22 cellular contexts compared by ENCODE assay signal in the genomic region with DNA sequence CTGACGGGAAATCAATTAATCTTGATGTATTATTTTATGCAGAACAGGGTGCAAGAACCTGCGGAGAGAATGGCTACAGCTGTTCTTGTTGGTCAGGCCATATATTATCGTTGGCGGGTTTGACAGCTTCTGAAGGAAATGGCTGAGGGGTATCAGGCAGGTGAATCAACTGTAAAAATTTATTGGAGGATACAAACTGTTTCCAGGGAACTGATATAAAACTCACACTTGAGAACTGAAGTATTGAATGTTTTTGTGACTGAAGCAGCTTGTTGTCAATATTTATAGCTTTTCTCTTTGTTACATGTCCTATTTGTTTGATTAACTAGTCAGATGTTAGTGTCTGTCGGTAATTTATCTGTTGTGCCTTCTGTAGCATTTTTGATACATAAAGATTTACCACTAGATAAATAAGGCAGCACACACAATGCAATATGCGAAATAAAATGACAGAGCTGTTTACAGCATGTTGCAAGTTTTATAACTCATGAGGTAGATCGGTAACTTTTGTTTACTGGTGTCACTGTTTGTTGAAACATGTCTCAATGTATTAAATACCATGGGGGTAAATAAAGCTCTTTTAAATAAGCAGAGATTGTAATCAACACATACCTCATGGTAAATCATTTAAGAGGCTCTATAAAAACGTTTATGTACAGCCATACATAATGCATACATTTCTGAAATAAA.
"Had no signal": no experiment of that assay in that cellular context is flagged by ENCODE, and none has a peak within 500 bp of the region (broad histone marks: within the 10 kb centered on the region; RNA-seq: fewer than 3 reads in every experiment).

No MANE protein-coding gene starts in this region.

- DNase-seq: activated CD4-positive, alpha-beta memory T cell treated with anti-CD3 and anti-CD28 coated beads, Interleukin-2, amount 10 ng/mL, durations not matched to agents 7 days and 5 days; activated CD4-positive, alpha-beta T cell treated with anti-CD3 and anti-CD28 coated beads, Interleukin-2, amount 10 ng/mL, durations not matched to agents 24 days and 14 days; activated effector memory CD4-positive, alpha-beta T cell treated with anti-CD3 and anti-CD28 coated beads, Interleukin-2, amount 50 U/mL, for 16 hours; activated T-cell treated with anti-CD3 and anti-CD28 coated beads, Interleukin-2, amount 50 U/mL, for 72 hours; anterior cingulate cortex; body of pancreas; cortex of kidney; head of caudate nucleus; hypothalamus; left ventricle myocardium inferior; mammary epithelial cell; natural killer cell; sigmoid colon; stimulated activated CD4-positive, alpha-beta T cell treated with anti-CD3 and anti-CD28 coated beads, Interleukin-15, amount 100 ng/mL, for 24 hours; stomach had no signal

- ATAC-seq: activated CD4-positive, CD25-positive, alpha-beta regulatory T cell treated with anti-CD3 and anti-CD28 coated beads, Interleukin-2, amount 50 U/mL, for 24 hours; activated T-cell treated with anti-CD3 and anti-CD28 coated beads, Interleukin-2, amount 50 U/mL, for 72 hours; body of pancreas; gastroesophageal sphincter; natural killer cell; stimulated activated memory B cell treated with anti-CD40 and anti-IgM and Interleukin-4, amounts not matched to agents 10 μg/mL and 1 μg/mL and 100 μg/mL, for 72 hours had no signal

- H3K4me1 ChIP-seq: left ventricle myocardium inferior, sigmoid colon, stomach, suprapubic skin had no signal

- H3K9me3 ChIP-seq: body of pancreas, gastroesophageal sphincter, sigmoid colon, stomach, suprapubic skin had no signal

- H3K4me3 ChIP-seq: body of pancreas, cardiac muscle cell, gastroesophageal sphincter, left ventricle myocardium inferior, sigmoid colon, smooth muscle cell, stomach, suprapubic skin, tibial nerve had no signal

- H3K36me3 ChIP-seq: cardiac muscle cell, gastroesophageal sphincter, left ventricle myocardium inferior, sigmoid colon, stomach, suprapubic skin had no signal
